In genomic region chr6:133106934-133107333, GRCh38 we compare ENCODE assay signal across 34 cellular contexts.
"Had no signal": no experiment of that assay in that cellular context is flagged by ENCODE, and none has a peak within 500 bp of the region (broad histone marks: within the 10 kb centered on the region; RNA-seq: fewer than 3 reads in every experiment).

No MANE protein-coding gene starts in this region.

- DNase-seq: Karpas-422, Kasumi-1, KG1, MG63, MM.1S, MV-4-11, NCI-H1048, NCI-H1092, NCI-H1092 treated with DMSO at 0.1 percent for 48 hours, NCI-H1105, NCI-H1105 treated with DMSO at 0.1 percent for 48 hours, NCI-H1417, NCI-H1417 treated with DMSO at 0.1 percent for 48 hours, NCI-H1436, NCI-H1436 treated with DMSO at 0.1 percent for 48 hours, NCI-H146, NCI-H1694, NCI-H1694 treated with DMSO at 0.1 percent for 48 hours, NCI-H187, NCI-H187 treated with DMSO at 0.1 percent for 48 hours, NCI-H1930, NCI-H2029, NCI-H2029 treated with DMSO at 0.1 percent for 48 hours, NCI-H2081, NCI-H2081 treated with DMSO at 0.1 percent for 48 hours, NCI-H2107, NCI-H2171, NCI-H2171 treated with DMSO at 0.1 percent for 48 hours, NCI-H2227 treated with DMSO at 0.1 percent for 48 hours, NCI-H226, NCI-H345, NCI-H446, NCI-H446 treated with DMSO at 0.1 percent for 48 hours had no signal

- H3K36me3 ChIP-seq: MG63 had no signal

- H3K27me3 ChIP-seq: MG63 had no signal

- H3K27ac ChIP-seq: KMS-11 had no signal

- H3K4me3 ChIP-seq: MG63 had no signal

- H3K9me3 ChIP-seq: MG63 had no signal
